In genomic region chr12:117236456-117237001, GRCh38 we compare ENCODE assay signal across 8 cellular contexts. TPM values are rescaled to one million over a fixed set of nuclear protein-coding genes. Genes with fewer than 3 reads are reported as not detected.
A peak's percentile ranks its signal among the peaks of the same experiment; 100 is the strongest.
DNase-seq lines count a peak whose midpoint lies in the region; ATAC-seq and TF ChIP-seq lines count a peak whose summit lies in the region.

No MANE protein-coding gene starts in this region.

- no peaks in the 10 kb centered on the region for H3K9me3 Mint-ChIP-seq in activated naive CD8-positive, alpha-beta T cell treated with anti-CD3 and anti-CD28 coated beads, Interleukin-2, amount 50 U/mL, for 24 hours

- WGBS in right cardiac atrium: 9% methylated on average over 13 of the region's 13 CpGs

- peaks cover 10% of the 10 kb centered on the region for H3K27me3 Mint-ChIP-seq in activated naive CD8-positive, alpha-beta T cell treated with anti-CD3 and anti-CD28 coated beads, Interleukin-2, amount 50 U/mL, for 24 hours

- ATAC-seq in SK-N-SH treated with all-trans-retinoic acid at 6 μM for 48 hours (peak; percentile 84), right cardiac atrium (peak; percentile 43 to 68), HG03175 (IDR thresholded peaks at IDR 0.05; ENCODE audit: unreplicated experiment) (no peak), GM21825 (IDR thresholded peaks at IDR 0.05; ENCODE audit: unreplicated experiment) (no peak)
- no peak for ATAC-seq in activated naive CD8-positive, alpha-beta T cell treated with anti-CD3 and anti-CD28 coated beads, Interleukin-2, amount 50 U/mL, for 24 hours

- no peaks in the 10 kb centered on the region for H3K36me3 Mint-ChIP-seq in activated naive CD8-positive, alpha-beta T cell treated with anti-CD3 and anti-CD28 coated beads, Interleukin-2, amount 50 U/mL, for 24 hours (ENCODE audit: low read depth)

- TF ChIP-seq CTCF in retinal pigment epithelial cell (conservative IDR thresholded peaks at IDR 0.05; ENCODE audit: low read depth, low read length): peak; percentile 80

- no peaks in the 10 kb centered on the region for H3K4me1 Mint-ChIP-seq in activated naive CD8-positive, alpha-beta T cell treated with anti-CD3 and anti-CD28 coated beads, Interleukin-2, amount 50 U/mL, for 24 hours

- no peaks in the 10 kb centered on the region for H3K9me3 ChIP-seq in right cardiac atrium (ENCODE audit: control insufficient read depth, low read length)

- H3K4me3 Mint-ChIP-seq in activated naive CD8-positive, alpha-beta T cell treated with anti-CD3 and anti-CD28 coated beads, Interleukin-2, amount 50 U/mL, for 24 hours: no peak overlapping the region

- no peaks in the 10 kb centered on the region for H3K27me3 ChIP-seq in right cardiac atrium (ENCODE audit: control insufficient read depth, insufficient read depth)

- H3K4me3 ChIP-seq in right cardiac atrium (ENCODE audit: low read length) (no peak overlapping the region), retinal pigment epithelial cell (ENCODE audit: low read length) (no peak overlapping the region)

- DNase-seq in GM03348 (ENCODE audit: low spot score) (peak; percentile 72), NAMALWA (ENCODE audit: low spot score) (peak; percentile 73), right cardiac atrium (peak; percentile 76 to 92 (median 89)), retinal pigment epithelial cell (ENCODE audit: low read depth) (no peak)
- peak; percentile 89 for DNase-seq in activated naive CD8-positive, alpha-beta T cell treated with anti-CD3 and anti-CD28 coated beads, Interleukin-2, amount 50 U/mL, for 24 hours

- no peak overlapping the region for H3K27ac ChIP-seq in right cardiac atrium (ENCODE audit: low read length)

- no peaks in the 10 kb centered on the region for H3K4me1 ChIP-seq in right cardiac atrium (ENCODE audit: control insufficient read depth, insufficient read depth, low read length)

- intact Hi-C loops in right cardiac atrium (cut with DNase I): loop anchor here in 3 of 4 donors (5.0 to 10.0 kb wide), 2 partner anchors 348 to 601 kb away; no protein-coding TSS in a partner anchor

- no peak overlapping the region for H3K27ac Mint-ChIP-seq in activated naive CD8-positive, alpha-beta T cell treated with anti-CD3 and anti-CD28 coated beads, Interleukin-2, amount 50 U/mL, for 24 hours

TF ChIP-seq in SK-N-SH treated with all-trans-retinoic acid at 6 μM for 48 hours, 23 proteins besides CTCF, POLR2A, EP300 and RAD21:
- no peak for TF ChIP-seq CSDC2 (CRISPR knock-in tag; IDR thresholded peaks at IDR 0.05)
- no peak for TF ChIP-seq PPARA (CRISPR knock-in tag; IDR thresholded peaks at IDR 0.05; ENCODE audit: borderline replicate concordance)
- no peak for TF ChIP-seq RARB (CRISPR knock-in tag; IDR thresholded peaks at IDR 0.05)
- TF ChIP-seq CSRNP3 (CRISPR knock-in tag; IDR thresholded peaks at IDR 0.05): no peak
- TF ChIP-seq SNAI2 (CRISPR knock-in tag; IDR thresholded peaks at IDR 0.05): no peak
- TF ChIP-seq ISL1 (CRISPR knock-in tag; IDR thresholded peaks at IDR 0.05): no peak
- no peak for TF ChIP-seq ZFP3 (CRISPR knock-in tag; IDR thresholded peaks at IDR 0.05)
- no peak for TF ChIP-seq ZNF70 (CRISPR knock-in tag; IDR thresholded peaks at IDR 0.05)

RNA-seq across cellular contexts. Expression of gene FBXO21, which starts 46.3 kb away (rescaled TPM):
- total RNA-seq in right cardiac atrium: 10 to 100 TPM; 38.7 to 42.2 (median 39.3) TPM
- polyA plus RNA-seq in right cardiac atrium: 13.3 TPM

Comparison
In these comparisons a context has a peak if more than half of its experiments do, and no peak if none do; other contexts are left out.
1. ATAC-seq: peak in SK-N-SH treated with all-trans-retinoic acid at 6 μM for 48 hours (single experiment) and right cardiac atrium (2 of 2); none in activated naive CD8-positive, alpha-beta T cell treated with anti-CD3 and anti-CD28 coated beads, Interleukin-2, amount 50 U/mL, for 24 hours (single experiment), HG03175 (single experiment) and GM21825 (single experiment).